Comparison of ENCODE assay signal across 8 cellular contexts in the genomic region with DNA sequence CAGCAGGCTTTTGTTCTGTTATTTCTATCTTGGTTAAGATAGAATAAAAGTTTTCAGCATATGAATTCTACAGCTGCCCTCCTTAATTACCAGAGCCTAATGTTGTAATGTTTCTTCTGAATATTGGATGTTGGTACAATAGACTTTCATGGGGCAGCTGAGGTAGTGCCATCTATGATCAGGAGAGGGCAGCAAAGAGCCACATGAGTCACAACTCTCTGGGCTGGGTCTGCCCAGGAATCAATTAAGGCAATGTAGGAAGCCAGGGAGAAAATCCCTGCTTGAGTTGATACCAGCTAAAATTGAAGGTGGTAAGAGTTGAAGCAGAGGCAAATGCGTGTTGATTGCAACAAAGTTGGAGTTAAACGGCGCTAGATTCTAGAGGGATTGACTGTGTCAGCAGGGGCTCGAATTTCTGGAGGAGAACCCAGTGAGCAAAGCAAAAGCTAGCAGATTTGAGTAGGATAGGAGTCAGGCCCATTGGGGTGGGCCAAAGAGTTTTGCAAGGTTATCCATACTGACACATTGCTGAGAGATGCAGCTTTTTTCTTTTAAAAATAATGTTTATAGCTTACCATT. TPM values are rescaled to one million over a fixed set of nuclear protein-coding genes. Genes with fewer than 3 reads are reported as not detected.
A peak's percentile ranks its signal among the peaks of the same experiment; 100 is the strongest.
DNase-seq lines count a peak whose midpoint lies in the region; TF ChIP-seq lines count a peak whose summit lies in the region.

No MANE protein-coding gene starts in this region.

- H3K4me3 ChIP-seq in H7 (ENCODE audit: insufficient read depth, low read depth, low read length) (no peak overlapping the region), astrocyte of the spinal cord (ENCODE audit: low read depth, low read length) (no peak overlapping the region), spleen (no peak overlapping the region)

- no peaks in the 10 kb centered on the region for H3K9me3 ChIP-seq in spleen

- in situ Hi-C loops in astrocyte of the spinal cord (cut with HindIII; ENCODE audit: low sequenced_read_pairs) = no loop called here

- H3K36me3 ChIP-seq in H7 (replicated peaks; ENCODE audit: control insufficient read depth, insufficient read depth, low read length) (no peaks in the 10 kb centered on the region), spleen (no peaks in the 10 kb centered on the region)

- WGBS in spleen, 5 donors = 24 to 37% (median 34%) methylated on average over 4 of the region's 4 CpGs

- no peak for TF ChIP-seq POLR2A in spleen (IDR thresholded peaks at IDR 0.05)

- no peaks in the 10 kb centered on the region for H3K27me3 ChIP-seq in H7 (ENCODE audit: control insufficient read depth, insufficient read depth, low read length)
- H3K27me3 ChIP-seq in spleen (replicated peaks in 1 of 7) = no peaks in the 10 kb centered on the region

- TF ChIP-seq CTCF in astrocyte of the spinal cord (IDR thresholded peaks at IDR 0.05; ENCODE audit: low read depth, low read length) (peak; percentile 88), spleen (IDR thresholded peaks at IDR 0.05 in 8 of 11, conservative IDR thresholded peaks at IDR 0.05 in 3 of 11) (peak; percentile 38 to 87 (median 77))

- intact Hi-C loops in spleen (cut with DNase I; ENCODE audit: low total_unique reads) = no loop called here

- H3K27ac ChIP-seq in spleen = no peak overlapping the region

- H3K4me1 ChIP-seq in spleen = no peaks in the 10 kb centered on the region

- DNase-seq in GM03348 (ENCODE audit: low spot score) (peak; percentile 89), H7 (peak; percentile 77), MV-4-11 (lab: John Stamatoyannopoulos, UW) (peak; percentile 41), T1000 (lab: John Stamatoyannopoulos, UW) (peak; percentile 7), astrocyte of the spinal cord (ENCODE audit: low read depth, low spot score) (peak; percentile 59), iPS-NIHi11 (ENCODE audit: low spot score) (peak; percentile 78), spleen (no peak), NCI-H187 (lab: John Stamatoyannopoulos, UW) (no peak)

RNA-seq across cellular contexts. Expression of gene MC5R, which starts 10.6 kb away (rescaled TPM):
- 0.37 TPM in 1 of 2 replicates, not detected in the other for total RNA-seq in H7 (2014; rRNA removed; shearing (Covaris generic))
- not detected for total RNA-seq in spleen
- polyA plus RNA-seq in spleen = under 1 TPM in 1 of 3 donors, not detected in 2; 0.07 TPM

Comparison
In these comparisons a context has a peak if more than half of its experiments do, and no peak if none do; other contexts are left out.
1. DNase-seq: peak in GM03348 (single experiment), H7 (single experiment), MV-4-11 (single experiment), T1000 (single experiment), astrocyte of the spinal cord (single experiment) and iPS-NIHi11 (single experiment); none in spleen (single experiment) and NCI-H187 (0 of 2).